In the genomic region with DNA sequence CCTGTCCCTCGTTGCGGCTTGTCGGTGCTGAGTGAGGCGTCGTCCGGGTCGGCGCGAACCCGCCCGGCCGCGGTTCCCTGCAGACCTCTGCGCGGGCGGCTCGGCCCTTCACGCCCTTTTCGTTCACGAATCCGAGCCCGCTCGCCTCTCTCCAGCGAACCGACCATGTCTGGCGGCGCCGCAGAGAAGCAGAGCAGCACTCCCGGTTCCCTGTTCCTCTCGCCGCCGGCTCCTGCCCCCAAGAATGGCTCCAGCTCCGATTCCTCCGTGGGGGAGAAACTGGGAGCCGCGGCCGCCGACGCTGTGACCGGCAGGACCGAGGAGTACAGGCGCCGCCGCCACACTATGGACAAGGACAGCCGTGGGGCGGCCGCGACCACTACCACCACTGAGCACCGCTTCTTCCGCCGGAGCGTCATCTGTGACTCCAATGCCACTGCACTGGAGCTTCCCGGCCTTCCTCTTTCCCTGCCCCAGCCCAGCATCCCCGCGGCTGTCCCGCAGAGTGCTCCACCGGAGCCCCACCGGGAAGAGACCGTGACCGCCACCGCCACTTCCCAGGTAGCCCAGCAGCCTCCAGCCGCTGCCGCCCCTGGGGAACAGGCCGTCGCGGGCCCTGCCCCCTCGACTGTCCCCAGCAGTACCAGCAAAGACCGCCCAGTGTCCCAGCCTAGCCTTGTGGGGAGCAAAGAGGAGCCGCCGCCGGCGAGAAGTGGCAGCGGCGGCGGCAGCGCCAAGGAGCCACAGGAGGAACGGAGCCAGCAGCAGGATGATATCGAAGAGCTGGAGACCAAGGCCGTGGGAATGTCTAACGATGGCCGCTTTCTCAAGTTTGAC, we compare ENCODE assay signal across 8 cellular contexts. TPM values are rescaled to one million over a fixed set of nuclear protein-coding genes. Genes with fewer than 3 reads are reported as not detected.
A peak's percentile ranks its signal among the peaks of the same experiment; 100 is the strongest.
DNase-seq lines count a peak whose midpoint lies in the region; ATAC-seq and TF ChIP-seq lines count a peak whose summit lies in the region.

No MANE protein-coding gene starts in this region.

- H3K9me3 Mint-ChIP-seq in brain, result peaks cover 0 to 12% (median 0%) of the 10 kb centered on the region in 5 experiments

- H3K4me1 Mint-ChIP-seq in T-helper 17 cell (peaks cover 31% of the 10 kb centered on the region), brain (peaks cover 38% of the 10 kb centered on the region)

- peak overlapping the region; percentile 95 for H3K27ac Mint-ChIP-seq in T-helper 17 cell
- peak overlapping the region; percentile 89 to 98 (median 95) for H3K27ac Mint-ChIP-seq in brain

- H3K36me3 Mint-ChIP-seq in T-helper 17 cell (ENCODE audit: low read depth) (no peaks in the 10 kb centered on the region), brain (peaks cover 20% of the 10 kb centered on the region)

- peak overlapping the region; percentile 96 for H3K4me3 Mint-ChIP-seq in T-helper 17 cell
- peak overlapping the region; percentile 94 to 98 (median 97) for H3K4me3 Mint-ChIP-seq in brain

- no peaks in the 10 kb centered on the region for H3K27me3 Mint-ChIP-seq in T-helper 17 cell
- H3K27me3 Mint-ChIP-seq in brain, result peaks cover 9% of the 10 kb centered on the region

- peak; percentile 64 for DNase-seq in NCI-H146 (lab: John Stamatoyannopoulos, UW)
- no peak for DNase-seq in NCI-H146 treated with DMSO at 0.1 percent for 48 hours (lab: John Stamatoyannopoulos, UW; ENCODE audit: unreplicated experiment)
- peak; percentile 25 to 33 (median 29) for DNase-seq in T-helper 17 cell
- DNase-seq in iris pigment epithelial cell (ENCODE audit: low read depth), result peak; percentile 39
- DNase-seq in stimulated activated CD4-positive, alpha-beta T cell treated with anti-CD3 and anti-CD28 coated beads, Interleukin-12 subunit alpha, Interleukin-12 subunit beta, amount 100 ng/mL, for 48 hours (ENCODE audit: low read depth in 2 of 3, low spot score in 1 of 3), result peak; percentile 28 to 39 (median 30)
- no peak for DNase-seq in HPDE6-E6E7 (ENCODE audit: extremely low spot score)

- TF ChIP-seq CTCF in brain (conservative IDR thresholded peaks at IDR 0.05), result no peak

- H3K9me3 ChIP-seq in T-helper 17 cell (ENCODE audit: control insufficient read depth, low read length, poor library complexity, severe bottlenecking), result no peaks in the 10 kb centered on the region

- ATAC-seq in HG03103 (IDR thresholded peaks at IDR 0.05; ENCODE audit: low read depth, unreplicated experiment) (peak; percentile 3), T-helper 17 cell (no peak)

RNA-seq across cellular contexts. Expression of gene WNK1, which starts 1.2 kb away (rescaled TPM):
- 100 to 1,000 TPM; 215 to 220 TPM for total RNA-seq in T-helper 17 cell
- polyA plus RNA-seq in brain (ENCODE audit: insufficient read depth, low read depth, low replicate concordance), result 138 TPM

Comparison
In these comparisons a context has a peak if more than half of its experiments do, and no peak if none do; other contexts are left out.
1. DNase-seq: peak in NCI-H146 (single experiment), T-helper 17 cell (3 of 3), iris pigment epithelial cell (single experiment) and stimulated activated CD4-positive, alpha-beta T cell treated with anti-CD3 and anti-CD28 coated beads, Interleukin-12 subunit alpha, Interleukin-12 subunit beta, amount 100 ng/mL, for 48 hours (3 of 3); none in NCI-H146 treated with DMSO at 0.1 percent for 48 hours (single experiment) and HPDE6-E6E7 (single experiment).